11 cellular contexts compared by ENCODE assay signal in the genomic region with DNA sequence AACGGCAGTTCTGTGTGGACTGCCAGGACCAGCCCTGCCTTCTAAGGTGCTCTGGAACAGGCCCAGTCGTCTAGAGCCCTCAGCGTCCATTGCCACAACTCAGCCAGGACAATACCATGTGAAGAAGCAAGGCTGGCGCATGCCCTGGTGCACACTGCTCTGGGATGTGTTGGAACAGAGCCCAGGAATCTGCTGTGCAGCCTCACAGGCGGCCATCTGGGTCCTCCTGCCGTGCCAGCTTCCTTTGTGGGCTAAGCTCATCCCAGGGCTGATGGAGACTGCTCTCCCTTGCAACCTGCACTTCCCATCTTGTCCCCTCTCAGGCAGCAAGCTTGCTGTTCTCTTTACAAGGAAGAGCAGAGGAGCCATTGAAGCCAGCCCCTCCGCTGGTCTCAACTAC.
A peak's percentile ranks its signal among the peaks of the same experiment; 100 is the strongest.
DNase-seq lines count a peak whose midpoint lies in the region; ATAC-seq and TF ChIP-seq lines count a peak whose summit lies in the region.
"Had no signal": no experiment of that assay in that cellular context is flagged by ENCODE, and none has a peak within 500 bp of the region (broad histone marks: within the 10 kb centered on the region; RNA-seq: fewer than 3 reads in every experiment).

No MANE protein-coding gene starts in this region.

- no peak overlapping the region for H3K9ac ChIP-seq in SK-N-SH

- intact Hi-C loops in activated T-helper 1 cell treated with anti-CD3 and anti-CD28 coated beads, Interleukin-12 subunit alpha, Interleukin-12 subunit beta, Interleukin-2, Interleukin-4 antibody, amounts not matched to agents 30 ng/mL and 10 ng/mL and 1 ng/mL, durations not matched to agents 14 hours and 24 hours and 36 hours (cut with micrococcal nuclease) = no loop called here
- intact Hi-C loops in activated CD4-positive, alpha-beta T cell treated with anti-CD3 and anti-CD28 coated beads for 36 hours (cut with DNase I, micrococcal nuclease) = no loop called here

- H3K9me2 ChIP-seq in SK-N-SH = no peaks in the 10 kb centered on the region

- H3K36me3 Mint-ChIP-seq in activated T-helper 1 cell treated with anti-CD3 and anti-CD28 coated beads, Interleukin-12 subunit alpha, Interleukin-12 subunit beta, Interleukin-2, Interleukin-4 antibody, amounts not matched to agents 30 ng/mL and 10 ng/mL and 1 ng/mL, durations not matched to agents 14 hours and 24 hours and 36 hours (ENCODE audit: low read depth) = no peaks in the 10 kb centered on the region
- no peaks in the 10 kb centered on the region for H3K36me3 Mint-ChIP-seq in activated CD4-positive, alpha-beta T cell treated with anti-CD3 and anti-CD28 coated beads for 36 hours (ENCODE audit: low read depth)
- H3K36me3 Mint-ChIP-seq: activated naive CD8-positive, alpha-beta T cell had no signal

- H3K4me2 ChIP-seq in SK-N-SH = no peak overlapping the region

- peaks cover 28% of the 10 kb centered on the region for H3K4me1 Mint-ChIP-seq in activated T-helper 1 cell treated with anti-CD3 and anti-CD28 coated beads, Interleukin-12 subunit alpha, Interleukin-12 subunit beta, Interleukin-2, Interleukin-4 antibody, amounts not matched to agents 30 ng/mL and 10 ng/mL and 1 ng/mL, durations not matched to agents 14 hours and 24 hours and 36 hours (ENCODE audit: low read depth)
- H3K4me1 Mint-ChIP-seq in activated CD4-positive, alpha-beta T cell treated with anti-CD3 and anti-CD28 coated beads for 36 hours = peaks cover 13% of the 10 kb centered on the region

- H3K36me3 ChIP-seq in SK-N-SH (replicated peaks in 1 of 2; ENCODE audit: control insufficient read depth in 1 of 2, insufficient read depth in 2 of 2, low read length in 1 of 2) (no peaks in the 10 kb centered on the region), right atrium auricular region (no peaks in the 10 kb centered on the region)

- no peaks in the 10 kb centered on the region for H3K9me3 Mint-ChIP-seq in activated T-helper 1 cell treated with anti-CD3 and anti-CD28 coated beads, Interleukin-12 subunit alpha, Interleukin-12 subunit beta, Interleukin-2, Interleukin-4 antibody, amounts not matched to agents 30 ng/mL and 10 ng/mL and 1 ng/mL, durations not matched to agents 14 hours and 24 hours and 36 hours
- no peaks in the 10 kb centered on the region for H3K9me3 Mint-ChIP-seq in activated CD4-positive, alpha-beta T cell treated with anti-CD3 and anti-CD28 coated beads for 36 hours (ENCODE audit: low read depth)

- DNase-seq in LNCaP clone FGC (ENCODE audit: low read depth) (peak; percentile 54), SK-N-SH (peak; percentile 96), right atrium auricular region (ENCODE audit: low spot score) (no peak), superior temporal gyrus (ENCODE audit: extremely low spot score) (peak; percentile 97), HK-2 (ENCODE audit: unreplicated experiment) (no peak)
- DNase-seq in activated T-helper 1 cell treated with anti-CD3 and anti-CD28 coated beads, Interleukin-12 subunit alpha, Interleukin-12 subunit beta, Interleukin-2, Interleukin-4 antibody, amounts not matched to agents 30 ng/mL and 10 ng/mL and 1 ng/mL, durations not matched to agents 14 hours and 24 hours and 36 hours (ENCODE audit: low spot score) = no peak
- DNase-seq in activated CD4-positive, alpha-beta T cell treated with anti-CD3 and anti-CD28 coated beads for 36 hours = no peak
- DNase-seq: stimulated activated naive CD4-positive, alpha-beta T cell had no signal

- H3K27ac ChIP-seq in SK-N-SH (ENCODE audit: low read depth in 2 of 2, low read length in 1 of 2) (peak overlapping the region in 1 of 2 experiments; percentile 92; a peak in 2 of 4 replicates), right atrium auricular region (peak overlapping the region; percentile 62 to 73)

- no peaks in the 10 kb centered on the region for H3K27me3 ChIP-seq in SK-N-SH (ENCODE audit: insufficient read depth)
- H3K27me3 ChIP-seq in right atrium auricular region = no peaks in the 10 kb centered on the region

- H3K4me1 ChIP-seq in SK-N-SH (ENCODE audit: control insufficient read depth in 1 of 2, insufficient read depth in 2 of 2, low read depth in 1 of 2, low read length in 1 of 2) (peaks cover 0 to 23% of the 10 kb centered on the region in 2 experiments; a peak in 2 of 4 replicates), right atrium auricular region (peaks cover 0 to 15% of the 10 kb centered on the region in 2 donors)

- TF ChIP-seq RAD21 in SK-N-SH (IDR thresholded peaks at IDR 0.05; ENCODE audit: low read length) = peak; percentile 55

- H3K79me2 ChIP-seq in SK-N-SH (ENCODE audit: insufficient read depth) = no peaks in the 10 kb centered on the region

- H4K20me1 ChIP-seq in SK-N-SH (ENCODE audit: insufficient read depth) = no peaks in the 10 kb centered on the region

- H3K9me3 ChIP-seq in SK-N-SH (no peaks in the 10 kb centered on the region), right atrium auricular region (peaks cover 0 to 6% of the 10 kb centered on the region in 2 donors)

- no peak overlapping the region for H3K27ac Mint-ChIP-seq in activated T-helper 1 cell treated with anti-CD3 and anti-CD28 coated beads, Interleukin-12 subunit alpha, Interleukin-12 subunit beta, Interleukin-2, Interleukin-4 antibody, amounts not matched to agents 30 ng/mL and 10 ng/mL and 1 ng/mL, durations not matched to agents 14 hours and 24 hours and 36 hours
- no peak overlapping the region for H3K27ac Mint-ChIP-seq in activated CD4-positive, alpha-beta T cell treated with anti-CD3 and anti-CD28 coated beads for 36 hours
- H3K27ac Mint-ChIP-seq: activated naive CD8-positive, alpha-beta T cell; T-helper 2 cell treated with Interferon-gamma antibody and Interleukin-4, amounts not matched to agents 5 μg/mL and 100 μg/mL, for 36 hours had no signal

- no peak overlapping the region for H2AFZ ChIP-seq in SK-N-SH (ENCODE audit: low read depth)

- TF ChIP-seq EP300 in SK-N-SH (IDR thresholded peaks at IDR 0.05; ENCODE audit: borderline replicate concordance in 1 of 2, low read depth in 1 of 2, low read length in 1 of 2) = peak in 1 of 2 experiments; percentile 76; a peak in 2 of 4 replicates

- no peak overlapping the region for H3K4me3 Mint-ChIP-seq in activated T-helper 1 cell treated with anti-CD3 and anti-CD28 coated beads, Interleukin-12 subunit alpha, Interleukin-12 subunit beta, Interleukin-2, Interleukin-4 antibody, amounts not matched to agents 30 ng/mL and 10 ng/mL and 1 ng/mL, durations not matched to agents 14 hours and 24 hours and 36 hours
- no peak overlapping the region for H3K4me3 Mint-ChIP-seq in activated CD4-positive, alpha-beta T cell treated with anti-CD3 and anti-CD28 coated beads for 36 hours
- H3K4me3 Mint-ChIP-seq: activated naive CD8-positive, alpha-beta T cell; T-helper 2 cell treated with Interferon-gamma antibody and Interleukin-4, amounts not matched to agents 5 μg/mL and 100 μg/mL, for 36 hours had no signal

- no peak overlapping the region for H3K4me3 ChIP-seq in LNCaP clone FGC (ENCODE audit: low read depth, low read length)
- no peak overlapping the region for H3K4me3 ChIP-seq in SK-N-SH (ENCODE audit: low read depth in 2 of 2, low read length in 1 of 2)
- no peak overlapping the region for H3K4me3 ChIP-seq in right atrium auricular region
- H3K4me3 ChIP-seq: GM12878 had no signal

- peaks cover 27% of the 10 kb centered on the region for H3K27me3 Mint-ChIP-seq in activated T-helper 1 cell treated with anti-CD3 and anti-CD28 coated beads, Interleukin-12 subunit alpha, Interleukin-12 subunit beta, Interleukin-2, Interleukin-4 antibody, amounts not matched to agents 30 ng/mL and 10 ng/mL and 1 ng/mL, durations not matched to agents 14 hours and 24 hours and 36 hours (ENCODE audit: insufficient read depth)
- peaks cover 24% of the 10 kb centered on the region for H3K27me3 Mint-ChIP-seq in activated CD4-positive, alpha-beta T cell treated with anti-CD3 and anti-CD28 coated beads for 36 hours

- POLR2A ChIA-PET in SK-N-SH (lab: Yijun Ruan, JAX) = interaction anchor here (1.4 kb wide), 1 partner anchor 24 kb away, joined by 4 read pairs; no protein-coding TSS in a partner anchor
- POLR2A ChIA-PET in activated CD4-positive, alpha-beta T cell treated with anti-CD3 and anti-CD28 coated beads for 36 hours (lab: Charles Lee) = no interaction called here

- no peaks in the 10 kb centered on the region for H3F3A ChIP-seq in SK-N-SH (replicated peaks; ENCODE audit: insufficient read depth)

- WGBS in SK-N-SH (ENCODE audit: low lambda C conversion rate) = 26% methylated on average over 6 of the region's 7 CpGs

- CTCF ChIA-PET in SK-N-SH (lab: Yijun Ruan, JAX) = interaction anchor here (1.4 to 1.5 kb wide), 2 partner anchors 36 to 80 kb away, joined by 3 to 4 read pairs; no protein-coding TSS in a partner anchor
- CTCF ChIA-PET in activated CD4-positive, alpha-beta T cell treated with anti-CD3 and anti-CD28 coated beads for 36 hours (lab: Charles Lee) = no interaction called here

- TF ChIP-seq CTCF in LNCaP clone FGC (IDR thresholded peaks at IDR 0.05; ENCODE audit: control insufficient read depth, extremely low read depth, insufficient read depth) = no peak
- no peak for TF ChIP-seq CTCF in SK-N-SH (IDR thresholded peaks at IDR 0.05)
- TF ChIP-seq CTCF in right atrium auricular region (IDR thresholded peaks at IDR 0.05) = no peak

- ATAC-seq in activated CD4-positive, alpha-beta T cell treated with anti-CD3 and anti-CD28 coated beads for 36 hours = no peak
- ATAC-seq: GM12878 had no signal

TF ChIP-seq in SK-N-SH, 30 proteins besides CTCF, POLR2A, EP300 and RAD21 (continues in another document):
- TF ChIP-seq MXI1 (IDR thresholded peaks at IDR 0.05; ENCODE audit: low read depth, low read length) (peak; percentile 84; the same call in 1 of the 2 replicates), GATA2 (CRISPR knock-in tag; IDR thresholded peaks at IDR 0.05) (0 out of 2 replicates have a peak, but pooled peaks have one; percentile 30), NFIC (IDR thresholded peaks at IDR 0.05; ENCODE audit: borderline replicate concordance) (0 out of 2 replicates have a peak, but pooled peaks have one; percentile 7), FOSL2 (IDR thresholded peaks at IDR 0.05; ENCODE audit: borderline replicate concordance, low read depth) (no peak), CHD2 (IDR thresholded peaks at IDR 0.05; ENCODE audit: low read length, partially characterized antibody) (peak; percentile 79), SIN3A (IDR thresholded peaks at IDR 0.05; ENCODE audit: borderline replicate concordance, low read depth, low read length) (no peak), MEF2A (IDR thresholded peaks at IDR 0.05; ENCODE audit: borderline replicate concordance, low read depth) (no peak), YY1 (IDR thresholded peaks at IDR 0.05; ENCODE audit: low read depth) (no peak), RCOR1 (IDR thresholded peaks at IDR 0.05; ENCODE audit: low read length) (peak; percentile 85), RFX5 (IDR thresholded peaks at IDR 0.05; ENCODE audit: low read length) (no peak), TCF12 (IDR thresholded peaks at IDR 0.05) (no peak)

Comparison
In these comparisons a context has a peak if more than half of its experiments do, and no peak if none do; other contexts are left out.
1. DNase-seq: peak in LNCaP clone FGC (single experiment), SK-N-SH (single experiment) and superior temporal gyrus (single experiment); none in right atrium auricular region (single experiment), activated T-helper 1 cell treated with anti-CD3 and anti-CD28 coated beads, Interleukin-12 subunit alpha, Interleukin-12 subunit beta, Interleukin-2, Interleukin-4 antibody, amounts not matched to agents 30 ng/mL and 10 ng/mL and 1 ng/mL, durations not matched to agents 14 hours and 24 hours and 36 hours (single experiment), HK-2 (single experiment) and activated CD4-positive, alpha-beta T cell treated with anti-CD3 and anti-CD28 coated beads for 36 hours (single experiment).